In genomic region chr12:116393859-116394650, GRCh38 we compare ENCODE assay signal across 2 cellular contexts.
TF ChIP-seq lines count a peak whose summit lies in the region.

No MANE protein-coding gene starts in this region.

TF ChIP-seq in IMR-90, 13 proteins besides CTCF, POLR2A, EP300 and RAD21 (continued from another document):
- TF ChIP-seq, protein P1, sequence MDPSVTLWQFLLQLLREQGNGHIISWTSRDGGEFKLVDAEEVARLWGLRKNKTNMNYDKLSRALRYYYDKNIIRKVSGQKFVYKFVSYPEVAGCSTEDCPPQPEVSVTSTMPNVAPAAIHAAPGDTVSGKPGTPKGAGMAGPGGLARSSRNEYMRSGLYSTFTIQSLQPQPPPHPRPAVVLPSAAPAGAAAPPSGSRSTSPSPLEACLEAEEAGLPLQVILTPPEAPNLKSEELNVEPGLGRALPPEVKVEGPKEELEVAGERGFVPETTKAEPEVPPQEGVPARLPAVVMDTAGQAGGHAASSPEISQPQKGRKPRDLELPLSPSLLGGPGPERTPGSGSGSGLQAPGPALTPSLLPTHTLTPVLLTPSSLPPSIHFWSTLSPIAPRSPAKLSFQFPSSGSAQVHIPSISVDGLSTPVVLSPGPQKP (IDR thresholded peaks at IDR 0.05; ENCODE audit: borderline replicate concordance, low read depth, low read length) = no peak

TF ChIP-seq in K562, 482 proteins besides CTCF, POLR2A, EP300 and RAD21:
- TF ChIP-seq, protein P2, sequence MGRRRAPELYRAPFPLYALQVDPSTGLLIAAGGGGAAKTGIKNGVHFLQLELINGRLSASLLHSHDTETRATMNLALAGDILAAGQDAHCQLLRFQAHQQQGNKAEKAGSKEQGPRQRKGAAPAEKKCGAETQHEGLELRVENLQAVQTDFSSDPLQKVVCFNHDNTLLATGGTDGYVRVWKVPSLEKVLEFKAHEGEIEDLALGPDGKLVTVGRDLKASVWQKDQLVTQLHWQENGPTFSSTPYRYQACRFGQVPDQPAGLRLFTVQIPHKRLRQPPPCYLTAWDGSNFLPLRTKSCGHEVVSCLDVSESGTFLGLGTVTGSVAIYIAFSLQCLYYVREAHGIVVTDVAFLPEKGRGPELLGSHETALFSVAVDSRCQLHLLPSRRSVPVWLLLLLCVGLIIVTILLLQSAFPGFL (CRISPR knock-in tag; IDR thresholded peaks at IDR 0.05) = no peak
- TF ChIP-seq GTF2F1 (IDR thresholded peaks at IDR 0.05; ENCODE audit: low read depth, low read length) (no peak), KLF13 (tag; IDR thresholded peaks at IDR 0.05; ENCODE audit: borderline replicate concordance, low read depth) (no peak), NR1H2 (CRISPR knock-in tag; IDR thresholded peaks at IDR 0.05) (no peak), ZNF121 (CRISPR knock-in tag; conservative IDR thresholded peaks at IDR 0.05) (peak; percentile 95), FOSL1 (tag; conservative IDR thresholded peaks at IDR 0.05) (no peak), ZKSCAN8 (CRISPR knock-in tag; IDR thresholded peaks at IDR 0.05) (no peak), ESRRA (IDR thresholded peaks at IDR 0.05; ENCODE audit: borderline replicate concordance, low read depth) (0 out of 2 replicates have a peak, but pooled peaks have one; percentile 23), TAF1 (IDR thresholded peaks at IDR 0.05; ENCODE audit: control insufficient read depth, extremely low read depth, insufficient read depth, low read length, severe bottlenecking) (no peak), BCOR (IDR thresholded peaks at IDR 0.05) (peak; percentile 63), RBM25 (IDR thresholded peaks at IDR 0.05; ENCODE audit: low read depth, low read length, severe bottlenecking) (peak; percentile 70)
- TF ChIP-seq, protein P3, sequence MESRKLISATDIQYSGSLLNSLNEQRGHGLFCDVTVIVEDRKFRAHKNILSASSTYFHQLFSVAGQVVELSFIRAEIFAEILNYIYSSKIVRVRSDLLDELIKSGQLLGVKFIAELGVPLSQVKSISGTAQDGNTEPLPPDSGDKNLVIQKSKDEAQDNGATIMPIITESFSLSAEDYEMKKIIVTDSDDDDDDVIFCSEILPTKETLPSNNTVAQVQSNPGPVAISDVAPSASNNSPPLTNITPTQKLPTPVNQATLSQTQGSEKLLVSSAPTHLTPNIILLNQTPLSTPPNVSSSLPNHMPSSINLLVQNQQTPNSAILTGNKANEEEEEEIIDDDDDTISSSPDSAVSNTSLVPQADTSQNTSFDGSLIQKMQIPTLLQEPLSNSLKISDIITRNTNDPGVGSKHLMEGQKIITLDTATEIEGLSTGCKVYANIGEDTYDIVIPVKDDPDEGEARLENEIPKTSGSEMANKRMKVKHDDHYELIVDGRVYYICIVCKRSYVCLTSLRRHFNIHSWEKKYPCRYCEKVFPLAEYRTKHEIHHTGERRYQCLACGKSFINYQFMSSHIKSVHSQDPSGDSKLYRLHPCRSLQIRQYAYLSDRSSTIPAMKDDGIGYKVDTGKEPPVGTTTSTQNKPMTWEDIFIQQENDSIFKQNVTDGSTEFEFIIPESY (CRISPR knock-in tag; IDR thresholded peaks at IDR 0.05) = peak; percentile 90
- TF ChIP-seq, protein P4, sequence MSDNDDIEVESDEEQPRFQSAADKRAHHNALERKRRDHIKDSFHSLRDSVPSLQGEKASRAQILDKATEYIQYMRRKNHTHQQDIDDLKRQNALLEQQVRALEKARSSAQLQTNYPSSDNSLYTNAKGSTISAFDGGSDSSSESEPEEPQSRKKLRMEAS (CRISPR knock-in tag; IDR thresholded peaks at IDR 0.05) = no peak
